Comparison of ENCODE assay signal across 9 cellular contexts in genomic region chr10:70575874-70576802, GRCh38. TPM values are rescaled to one million over a fixed set of nuclear protein-coding genes. Genes with fewer than 3 reads are reported as not detected.
A peak's percentile ranks its signal among the peaks of the same experiment; 100 is the strongest.
DNase-seq lines count a peak whose midpoint lies in the region; ATAC-seq and TF ChIP-seq lines count a peak whose summit lies in the region.
"Had no signal": no experiment of that assay in that cellular context is flagged by ENCODE, and none has a peak within 500 bp of the region (broad histone marks: within the 10 kb centered on the region; RNA-seq: fewer than 3 reads in every experiment).

No MANE protein-coding gene starts in this region.

- no peak overlapping the region for H3K4me3 ChIP-seq in prostate gland

- no peaks in the 10 kb centered on the region for H3K4me1 ChIP-seq in prostate gland (replicated peaks)

- no peak overlapping the region for H3K4me3 Mint-ChIP-seq in nephron progenitor cell

- no peak for TF ChIP-seq POLR2A in prostate gland (IDR thresholded peaks at IDR 0.05)

- peak; percentile 66 for ATAC-seq in HG03175 (IDR thresholded peaks at IDR 0.05; ENCODE audit: unreplicated experiment)

- H3K36me3 Mint-ChIP-seq in nephron progenitor cell (ENCODE audit: low read depth) = no peaks in the 10 kb centered on the region

- H3K9me3 Mint-ChIP-seq in nephron progenitor cell = no peaks in the 10 kb centered on the region

- TF ChIP-seq CTCF in prostate gland (IDR thresholded peaks at IDR 0.05) (no peak), nephron progenitor cell (IDR thresholded peaks at IDR 0.05) (no peak)

- intact Hi-C loops in prostate gland (cut with DNase I) = no loop called here

- peaks cover 8% of the 10 kb centered on the region for H3K4me1 Mint-ChIP-seq in nephron progenitor cell

- H3K9me3 ChIP-seq in prostate gland = no peaks in the 10 kb centered on the region

- H3K36me3 ChIP-seq in prostate gland = no peaks in the 10 kb centered on the region

- peak; percentile 82 for DNase-seq in Daoy (ENCODE audit: low read depth)
- DNase-seq in GM19238 (ENCODE audit: insufficient read length, low spot score) = peak; percentile 60
- peak; percentile 99 for DNase-seq in OCI-M1 (lab: John Stamatoyannopoulos, UW)
- peak; percentile 69 for DNase-seq in epidermal melanocyte (ENCODE audit: insufficient read length, low spot score)
- peak; percentile 23 for DNase-seq in prostate gland (ENCODE audit: low spot score)
- no peak for DNase-seq in nephron progenitor cell
- DNase-seq in ecto neural progenitor cell (ENCODE audit: low spot score) = no peak

- no peak overlapping the region for H3K27ac Mint-ChIP-seq in nephron progenitor cell

- 26% methylated on average over 12 of the region's 12 CpGs for WGBS in prostate gland

- no peak overlapping the region for H3K27ac ChIP-seq in prostate gland
- H3K27ac ChIP-seq: parathyroid adenoma had no signal

- H3K27me3 Mint-ChIP-seq in nephron progenitor cell (ENCODE audit: low read depth, poor library complexity) = peaks cover 7% of the 10 kb centered on the region

- H3K27me3 ChIP-seq in prostate gland (replicated peaks; ENCODE audit: insufficient read depth) = no peaks in the 10 kb centered on the region

RNA-seq across cellular contexts. Expression of gene PRF1, which starts 26.4 kb away (rescaled TPM):
- not detected in 2 replicates for total RNA-seq in Daoy (2014; rRNA removed; shearing (Covaris generic))
- total RNA-seq in prostate gland = 1 to 10 TPM in 1 of 2 donors, under 1 TPM in 1; 0.32 to 2.3 TPM

Comparison
In these comparisons a context has a peak if more than half of its experiments do, and no peak if none do; other contexts are left out.
1. DNase-seq: peak in Daoy (single experiment), GM19238 (single experiment), OCI-M1 (single experiment), epidermal melanocyte (single experiment) and prostate gland (single experiment); none in nephron progenitor cell (single experiment) and ecto neural progenitor cell (single experiment).